Comparison of ENCODE assay signal across 2 cellular contexts in the genomic region with DNA sequence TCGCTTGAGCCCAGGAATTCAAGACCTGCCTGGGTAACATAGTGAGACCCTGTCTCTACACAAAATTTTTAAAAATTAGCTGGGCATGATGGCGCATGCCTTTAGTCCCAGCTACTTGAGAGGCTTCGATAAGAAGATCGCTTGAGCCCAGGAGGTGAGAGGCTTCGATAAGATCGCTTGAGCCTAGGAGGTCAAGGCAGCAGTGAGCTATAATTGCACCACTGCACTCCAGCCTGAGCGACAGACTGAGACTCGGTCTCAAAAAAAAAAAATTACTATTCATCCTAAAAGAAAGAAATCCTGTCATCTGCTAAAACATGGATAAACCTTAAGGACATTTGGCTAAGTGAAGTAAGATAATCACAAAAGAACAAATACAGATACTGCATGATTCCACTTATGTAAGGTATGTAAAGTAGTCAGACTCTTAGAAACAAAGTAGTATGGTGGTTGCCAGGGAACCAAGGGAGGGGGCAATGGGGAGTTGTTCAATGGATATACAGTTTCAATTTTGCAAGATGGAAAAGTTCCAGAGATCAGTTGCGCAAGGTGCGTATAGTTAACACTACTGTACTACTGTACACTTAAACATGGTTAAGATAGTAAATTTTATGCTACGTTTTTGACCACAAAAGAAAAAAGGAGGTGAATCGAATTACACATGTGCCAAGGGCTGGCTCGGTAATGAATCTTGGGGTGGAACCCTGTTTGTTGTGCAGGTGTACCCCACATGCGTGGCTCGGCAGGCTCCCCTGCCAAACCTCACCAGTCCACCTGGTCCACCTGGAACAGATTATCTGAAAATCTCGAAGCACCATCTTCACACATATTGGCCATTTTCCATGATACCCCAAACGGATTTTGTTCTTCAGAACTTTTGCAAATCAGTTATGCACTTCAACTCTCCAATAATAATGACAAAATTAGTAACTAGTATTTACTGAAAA.
TF ChIP-seq lines count a peak whose summit lies in the region.

No MANE protein-coding gene starts in this region.

TF ChIP-seq in HepG2, 621 proteins besides CTCF, POLR2A, EP300 and RAD21 (continues in another document):
- no peak for TF ChIP-seq MAFF (IDR thresholded peaks at IDR 0.05; ENCODE audit: low read depth, low read length)
- 0 out of 2 replicates have a peak, but pooled peaks have one; percentile 35 for TF ChIP-seq ZNF34 (CRISPR knock-in tag; IDR thresholded peaks at IDR 0.05; ENCODE audit: borderline replicate concordance)
- TF ChIP-seq, protein P1, sequence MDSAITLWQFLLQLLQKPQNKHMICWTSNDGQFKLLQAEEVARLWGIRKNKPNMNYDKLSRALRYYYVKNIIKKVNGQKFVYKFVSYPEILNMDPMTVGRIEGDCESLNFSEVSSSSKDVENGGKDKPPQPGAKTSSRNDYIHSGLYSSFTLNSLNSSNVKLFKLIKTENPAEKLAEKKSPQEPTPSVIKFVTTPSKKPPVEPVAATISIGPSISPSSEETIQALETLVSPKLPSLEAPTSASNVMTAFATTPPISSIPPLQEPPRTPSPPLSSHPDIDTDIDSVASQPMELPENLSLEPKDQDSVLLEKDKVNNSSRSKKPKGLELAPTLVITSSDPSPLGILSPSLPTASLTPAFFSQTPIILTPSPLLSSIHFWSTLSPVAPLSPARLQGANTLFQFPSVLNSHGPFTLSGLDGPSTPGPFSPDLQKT (CRISPR knock-in tag; IDR thresholded peaks at IDR 0.05; ENCODE audit: borderline replicate concordance), result no peak
- TF ChIP-seq CEBPG (CRISPR knock-in tag; IDR thresholded peaks at IDR 0.05), result peak; percentile 94
- TF ChIP-seq SAP130 (CRISPR knock-in tag; IDR thresholded peaks at IDR 0.05; ENCODE audit: low read depth), result peak; percentile 48; the same call in 1 of the 2 replicates
- peak; percentile 94 for TF ChIP-seq HNRNPLL (IDR thresholded peaks at IDR 0.05; ENCODE audit: low read depth, low read length, poor library complexity, severe bottlenecking)
- TF ChIP-seq, protein P2, sequence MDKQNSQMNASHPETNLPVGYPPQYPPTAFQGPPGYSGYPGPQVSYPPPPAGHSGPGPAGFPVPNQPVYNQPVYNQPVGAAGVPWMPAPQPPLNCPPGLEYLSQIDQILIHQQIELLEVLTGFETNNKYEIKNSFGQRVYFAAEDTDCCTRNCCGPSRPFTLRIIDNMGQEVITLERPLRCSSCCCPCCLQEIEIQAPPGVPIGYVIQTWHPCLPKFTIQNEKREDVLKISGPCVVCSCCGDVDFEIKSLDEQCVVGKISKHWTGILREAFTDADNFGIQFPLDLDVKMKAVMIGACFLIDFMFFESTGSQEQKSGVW (CRISPR knock-in tag; IDR thresholded peaks at IDR 0.05; ENCODE audit: borderline replicate concordance), result no peak
- TF ChIP-seq, protein P3, sequence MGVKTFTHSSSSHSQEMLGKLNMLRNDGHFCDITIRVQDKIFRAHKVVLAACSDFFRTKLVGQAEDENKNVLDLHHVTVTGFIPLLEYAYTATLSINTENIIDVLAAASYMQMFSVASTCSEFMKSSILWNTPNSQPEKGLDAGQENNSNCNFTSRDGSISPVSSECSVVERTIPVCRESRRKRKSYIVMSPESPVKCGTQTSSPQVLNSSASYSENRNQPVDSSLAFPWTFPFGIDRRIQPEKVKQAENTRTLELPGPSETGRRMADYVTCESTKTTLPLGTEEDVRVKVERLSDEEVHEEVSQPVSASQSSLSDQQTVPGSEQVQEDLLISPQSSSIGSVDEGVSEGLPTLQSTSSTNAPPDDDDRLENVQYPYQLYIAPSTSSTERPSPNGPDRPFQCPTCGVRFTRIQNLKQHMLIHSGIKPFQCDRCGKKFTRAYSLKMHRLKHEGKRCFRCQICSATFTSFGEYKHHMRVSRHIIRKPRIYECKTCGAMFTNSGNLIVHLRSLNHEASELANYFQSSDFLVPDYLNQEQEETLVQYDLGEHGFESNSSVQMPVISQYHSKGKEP (CRISPR knock-in tag; IDR thresholded peaks at IDR 0.05), result no peak
- TF ChIP-seq, protein P4, sequence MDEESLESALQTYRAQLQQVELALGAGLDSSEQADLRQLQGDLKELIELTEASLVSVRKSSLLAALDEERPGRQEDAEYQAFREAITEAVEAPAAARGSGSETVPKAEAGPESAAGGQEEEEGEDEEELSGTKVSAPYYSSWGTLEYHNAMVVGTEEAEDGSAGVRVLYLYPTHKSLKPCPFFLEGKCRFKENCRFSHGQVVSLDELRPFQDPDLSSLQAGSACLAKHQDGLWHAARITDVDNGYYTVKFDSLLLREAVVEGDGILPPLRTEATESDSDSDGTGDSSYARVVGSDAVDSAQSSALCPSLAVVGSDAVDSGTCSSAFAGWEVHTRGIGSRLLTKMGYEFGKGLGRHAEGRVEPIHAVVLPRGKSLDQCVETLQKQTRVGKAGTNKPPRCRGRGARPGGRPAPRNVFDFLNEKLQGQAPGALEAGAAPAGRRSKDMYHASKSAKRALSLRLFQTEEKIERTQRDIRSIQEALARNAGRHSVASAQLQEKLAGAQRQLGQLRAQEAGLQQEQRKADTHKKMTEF (CRISPR knock-in tag; IDR thresholded peaks at IDR 0.05), result peak; percentile 18; the same call in 1 of the 2 replicates
- TF ChIP-seq NCOR1 (IDR thresholded peaks at IDR 0.05; ENCODE audit: borderline replicate concordance, low read length), result peak; percentile 63; the same call in 1 of the 2 replicates
- 0 out of 2 replicates have a peak, but pooled peaks have one; percentile 16 for TF ChIP-seq ZMYM4 (CRISPR knock-in tag; IDR thresholded peaks at IDR 0.05)
- TF ChIP-seq, protein P5, sequence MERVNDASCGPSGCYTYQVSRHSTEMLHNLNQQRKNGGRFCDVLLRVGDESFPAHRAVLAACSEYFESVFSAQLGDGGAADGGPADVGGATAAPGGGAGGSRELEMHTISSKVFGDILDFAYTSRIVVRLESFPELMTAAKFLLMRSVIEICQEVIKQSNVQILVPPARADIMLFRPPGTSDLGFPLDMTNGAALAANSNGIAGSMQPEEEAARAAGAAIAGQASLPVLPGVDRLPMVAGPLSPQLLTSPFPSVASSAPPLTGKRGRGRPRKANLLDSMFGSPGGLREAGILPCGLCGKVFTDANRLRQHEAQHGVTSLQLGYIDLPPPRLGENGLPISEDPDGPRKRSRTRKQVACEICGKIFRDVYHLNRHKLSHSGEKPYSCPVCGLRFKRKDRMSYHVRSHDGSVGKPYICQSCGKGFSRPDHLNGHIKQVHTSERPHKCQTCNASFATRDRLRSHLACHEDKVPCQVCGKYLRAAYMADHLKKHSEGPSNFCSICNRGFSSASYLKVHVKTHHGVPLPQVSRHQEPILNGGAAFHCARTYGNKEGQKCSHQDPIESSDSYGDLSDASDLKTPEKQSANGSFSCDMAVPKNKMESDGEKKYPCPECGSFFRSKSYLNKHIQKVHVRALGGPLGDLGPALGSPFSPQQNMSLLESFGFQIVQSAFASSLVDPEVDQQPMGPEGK (CRISPR knock-in tag; IDR thresholded peaks at IDR 0.05), result peak; percentile 87
- TF ChIP-seq ZNF292 (CRISPR knock-in tag; IDR thresholded peaks at IDR 0.05; ENCODE audit: borderline replicate concordance, low read depth), result no peak
- TF ChIP-seq ELF3 (CRISPR knock-in tag; IDR thresholded peaks at IDR 0.05), result 0 out of 2 replicates have a peak, but pooled peaks have one; percentile 32
- TF ChIP-seq SALL1 (CRISPR knock-in tag; IDR thresholded peaks at IDR 0.05), result peak; percentile 12; the same call in 1 of the 2 replicates
- TF ChIP-seq ISL2 (CRISPR knock-in tag; IDR thresholded peaks at IDR 0.05), result peak; percentile 49; the same call in 1 of the 2 replicates
- TF ChIP-seq NR2F6 (IDR thresholded peaks at IDR 0.05), result 0 out of 2 replicates have a peak, but pooled peaks have one; percentile 22
- TF ChIP-seq NR2F6 (CRISPR knock-in tag; IDR thresholded peaks at IDR 0.05), result peak; percentile 24; the same call in 1 of the 2 replicates
- peak; percentile 96 for TF ChIP-seq CEBPB (IDR thresholded peaks at IDR 0.05; ENCODE audit: borderline replicate concordance, low read depth, low read length)
- TF ChIP-seq MEIS1 (CRISPR knock-in tag; IDR thresholded peaks at IDR 0.05; ENCODE audit: borderline replicate concordance), result peak; percentile 44; the same call in 1 of the 2 replicates
- 0 out of 2 replicates have a peak, but pooled peaks have one; percentile 22 for TF ChIP-seq PPARG (CRISPR knock-in tag; conservative IDR thresholded peaks at IDR 0.05)

TF ChIP-seq in GM12891, 5 proteins besides CTCF, POLR2A, EP300 and RAD21 (continued from another document):
- no peak for TF ChIP-seq TAF1 (IDR thresholded peaks at IDR 0.05; ENCODE audit: low read depth, low read length)
